ENCODE assay signal across 8 cellular contexts in genomic region chr6:163413054-163413344, GRCh38. TPM values are rescaled to one million over a fixed set of nuclear protein-coding genes. Genes with fewer than 3 reads are reported as not detected.
DNase-seq lines count a peak whose midpoint lies in the region; ATAC-seq and TF ChIP-seq lines count a peak whose summit lies in the region.

No MANE protein-coding gene starts in this region.

- H3K4me1 ChIP-seq in adipocyte (ENCODE audit: control insufficient read depth, insufficient read depth, low read length), result peaks cover 5% of the 10 kb centered on the region
- H3K4me1 ChIP-seq in left lung, result peaks cover 2 to 27% of the 10 kb centered on the region in 2 donors
- H3K4me1 ChIP-seq in tibial artery, result peaks cover 0 to 18% (median 5%) of the 10 kb centered on the region in 4 donors

- H3K36me3 ChIP-seq in adipocyte (ENCODE audit: control insufficient read depth, insufficient read depth, low read length, severe bottlenecking), result no peaks in the 10 kb centered on the region
- H3K36me3 ChIP-seq in left lung, result no peaks in the 10 kb centered on the region
- no peaks in the 10 kb centered on the region for H3K36me3 ChIP-seq in tibial artery

- DNase-seq in activated T-cell treated with anti-CD3 and anti-CD28 coated beads, Interleukin-2, amount 50 U/mL, for 24 hours, result no peak
- DNase-seq in activated T-cell treated with anti-CD3 and anti-CD28 coated beads, Interleukin-2, amount 50 U/mL, for 1 hour, result no peak
- no peak for DNase-seq in adipocyte (ENCODE audit: low read depth)
- DNase-seq in left lung, result no peak
- DNase-seq in tibial artery, result no peak
- no peak for DNase-seq in GM10266 (ENCODE audit: extremely low spot score)
- no peak for DNase-seq in NCI-H69 (lab: John Stamatoyannopoulos, UW)

- ATAC-seq in left lung (no peak), HG03439 (IDR thresholded peaks at IDR 0.05; ENCODE audit: unreplicated experiment) (no peak)

- TF ChIP-seq CTCF in left lung (IDR thresholded peaks at IDR 0.05), result no peak
- TF ChIP-seq CTCF in tibial artery (IDR thresholded peaks at IDR 0.05), result no peak
- no peak for TF ChIP-seq CTCF in GM10266 (IDR thresholded peaks at IDR 0.05; ENCODE audit: control insufficient read depth, insufficient read depth, low read depth, missing control alignments)

- H3K9me3 Mint-ChIP-seq in activated T-cell treated with anti-CD3 and anti-CD28 coated beads, Interleukin-2, amount 50 U/mL, for 24 hours, result no peaks in the 10 kb centered on the region

- H3K4me1 Mint-ChIP-seq in activated T-cell treated with anti-CD3 and anti-CD28 coated beads, Interleukin-2, amount 50 U/mL, for 24 hours (ENCODE audit: low read depth), result peaks cover 23% of the 10 kb centered on the region

- H3K36me3 Mint-ChIP-seq in activated T-cell treated with anti-CD3 and anti-CD28 coated beads, Interleukin-2, amount 50 U/mL, for 24 hours (ENCODE audit: low read depth), result peaks cover 8% of the 10 kb centered on the region

- no peaks in the 10 kb centered on the region for H3K27me3 Mint-ChIP-seq in activated T-cell treated with anti-CD3 and anti-CD28 coated beads, Interleukin-2, amount 50 U/mL, for 24 hours

- H3K4me3 Mint-ChIP-seq in activated T-cell treated with anti-CD3 and anti-CD28 coated beads, Interleukin-2, amount 50 U/mL, for 24 hours, result peak overlapping the region; percentile 86

- peak overlapping the region; percentile 86 for H3K27ac Mint-ChIP-seq in activated T-cell treated with anti-CD3 and anti-CD28 coated beads, Interleukin-2, amount 50 U/mL, for 24 hours

- H3K27me3 ChIP-seq in adipocyte (replicated peaks; ENCODE audit: control insufficient read depth, insufficient read depth, low read length) (no peaks in the 10 kb centered on the region), left lung (no peaks in the 10 kb centered on the region), tibial artery (no peaks in the 10 kb centered on the region)

- H3K4me3 ChIP-seq in adipocyte (ENCODE audit: low read length) (peak overlapping the region; percentile 82), left lung (peak overlapping the region; percentile 66 to 68), tibial artery (peak overlapping the region; percentile 96 to 99)

- H3K9ac ChIP-seq in adipocyte (ENCODE audit: low read length), result peak overlapping the region; percentile 88

- peak overlapping the region; percentile 100 for H3K27ac ChIP-seq in left lung
- H3K27ac ChIP-seq in tibial artery, result peak overlapping the region; percentile 97 to 100

- intact Hi-C loops in left lung (cut with DNase I) (no loop called here), tibial artery (cut with DNase I; ENCODE audit: low total_unique reads) (no loop called here)

- no peaks in the 10 kb centered on the region for H3K9me3 ChIP-seq in adipocyte (ENCODE audit: control insufficient read depth, low read length)
- no peaks in the 10 kb centered on the region for H3K9me3 ChIP-seq in left lung
- H3K9me3 ChIP-seq in tibial artery, result no peaks in the 10 kb centered on the region

RNA-seq across cellular contexts. Expression of gene QKI, which starts 1.5 kb away (rescaled TPM):
- 100 to 1,000 TPM; 162 to 195 TPM for total RNA-seq in left lung
